10 cellular contexts compared by ENCODE assay signal in genomic region chr2:153477641-153478288, GRCh38. TPM values are rescaled to one million over a fixed set of nuclear protein-coding genes. Genes with fewer than 3 reads are reported as not detected.
DNase-seq lines count a peak whose midpoint lies in the region; FAIRE-seq and TF ChIP-seq lines count a peak whose summit lies in the region.
"Had no signal": no experiment of that assay in that cellular context is flagged by ENCODE, and none has a peak within 500 bp of the region (broad histone marks: within the 10 kb centered on the region; RNA-seq: fewer than 3 reads in every experiment).

No MANE protein-coding gene starts in this region.

- H3K4me1 ChIP-seq in ACC112 (ENCODE audit: control insufficient read depth, insufficient read depth, low read length, unreplicated experiment) (peaks cover 5% of the 10 kb centered on the region), mammary epithelial cell (ENCODE audit: insufficient read depth, low read length) (peaks cover 6% of the 10 kb centered on the region), muscle layer of duodenum (ENCODE audit: control insufficient read depth in 1 of 2, insufficient read depth in 2 of 2, low read length in 2 of 2) (peaks cover 5 to 33% of the 10 kb centered on the region in 2 donors)

- no peak for TF ChIP-seq CTCF in mammary epithelial cell (conservative IDR thresholded peaks at IDR 0.05 in 1 of 2, IDR thresholded peaks at IDR 0.05 in 1 of 2; ENCODE audit: extremely low read depth in 1 of 2, insufficient read depth in 1 of 2, low read depth in 1 of 2, low read length in 2 of 2)

- H3K4me3 ChIP-seq in ACC112 (ENCODE audit: low read depth, low read length) (peak overlapping the region; percentile 30), mammary epithelial cell (replicated peaks in 1 of 3; ENCODE audit: insufficient read depth in 1 of 3, low read depth in 2 of 3, low read length in 3 of 3) (no peak overlapping the region), muscle layer of duodenum (ENCODE audit: low read depth in 1 of 2, low read length in 2 of 2) (peak overlapping the region; percentile 53 to 76)

- no peak overlapping the region for H3K9ac ChIP-seq in mammary epithelial cell (ENCODE audit: insufficient read depth, low read length)

- intact Hi-C loops in mammary epithelial cell (cut with micrococcal nuclease): loop anchor here (1.0 to 5.0 kb wide), 4 partner anchors 132 to 735 kb away; no protein-coding TSS in a partner anchor

- dilution Hi-C loops in mammary epithelial cell (cut with HindIII; ENCODE audit: low sequenced_read_pairs): no loop called here

- H3K4me2 ChIP-seq in mammary epithelial cell (ENCODE audit: insufficient read depth, low read depth, low read length): peak overlapping the region; percentile 91

- DNase-seq in HK-2 (ENCODE audit: unreplicated experiment) (peak; percentile 14), mammary epithelial cell (no peak), kidney tubule cell (ENCODE audit: low spot score) (no peak), middle frontal gyrus (ENCODE audit: extremely low spot score, low spot score) (no peak), GM12892 (ENCODE audit: insufficient read length) (no peak)
- DNase-seq in stimulated activated CD4-positive, alpha-beta T cell treated with anti-CD3 and anti-CD28 coated beads, Interleukin-2, amount 100 ng/mL, for 48 hours: no peak

- no peak overlapping the region for H3K27ac ChIP-seq in ACC112 (ENCODE audit: low read depth, low read length)
- no peak overlapping the region for H3K27ac ChIP-seq in mammary epithelial cell (ENCODE audit: insufficient read depth, low read depth, low read length)
- H3K27ac ChIP-seq in muscle layer of duodenum (ENCODE audit: low read length): no peak overlapping the region

- H4K20me1 ChIP-seq in mammary epithelial cell (ENCODE audit: insufficient read depth, low read length): no peaks in the 10 kb centered on the region

- no peaks in the 10 kb centered on the region for H3K36me3 ChIP-seq in ACC112 (ENCODE audit: insufficient read depth, low read length)
- no peaks in the 10 kb centered on the region for H3K36me3 ChIP-seq in mammary epithelial cell (ENCODE audit: insufficient read depth, low read length)
- H3K36me3 ChIP-seq in muscle layer of duodenum (ENCODE audit: control insufficient read depth in 1 of 2, insufficient read depth in 2 of 2, low read length in 2 of 2): no peaks in the 10 kb centered on the region

- no peak overlapping the region for H2AFZ ChIP-seq in ACC112 (ENCODE audit: low read length, unreplicated experiment)
- peak overlapping the region; percentile 77 for H2AFZ ChIP-seq in mammary epithelial cell (ENCODE audit: low read depth, low read length)

- TF ChIP-seq POLR2A in GM12892 (IDR thresholded peaks at IDR 0.05; ENCODE audit: low read depth, low read length): no peak

- H3K79me2 ChIP-seq in ACC112 (ENCODE audit: control insufficient read depth, insufficient read depth, low read length, unreplicated experiment) (no peaks in the 10 kb centered on the region), mammary epithelial cell (ENCODE audit: insufficient read depth, low read length) (no peaks in the 10 kb centered on the region)

- H3K27me3 ChIP-seq in ACC112 (ENCODE audit: insufficient read depth, low read length) (peaks cover 60% of the 10 kb centered on the region), mammary epithelial cell (ENCODE audit: insufficient read depth, low read length) (peaks cover 19% of the 10 kb centered on the region), muscle layer of duodenum (ENCODE audit: low read depth, low read length) (peaks cover 39% of the 10 kb centered on the region)

- H3K9me3 ChIP-seq in mammary epithelial cell (replicated peaks; ENCODE audit: insufficient read depth, low read length): no peaks in the 10 kb centered on the region
- no peaks in the 10 kb centered on the region for H3K9me3 ChIP-seq in muscle layer of duodenum (ENCODE audit: control insufficient read depth in 1 of 2, low read length in 2 of 2)

- WGBS in mammary epithelial cell (ENCODE audit: low coverage, missing lambda C conversion rate): 36% methylated on average over 24 of the region's 38 CpGs

- BruUV-seq in mammary epithelial cell (replicated peaks; lab: Mats Ljungman, UMichigan): no TSS peak

- in situ Hi-C loops in mammary epithelial cell (cut with MboI; ENCODE audit: low sequenced_read_pairs in 2 of 2): no loop called here

- FAIRE-seq in GM12892 (lab: Jason Lieb, UNC): no peak
- FAIRE-seq: GM18507, TTC549 had no signal

- CTCF ChIA-PET in mammary epithelial cell (lab: Charles Lee; ENCODE audit: low non-redundant PET): interaction anchor here (0.7 kb wide), 1 partner anchor 552 kb away, joined by 5 read pairs; no protein-coding TSS in a partner anchor

RNA-seq across cellular contexts. Expression of gene RPRM, which starts 0.8 kb away (rescaled TPM):
- under 1 TPM in 1 of 2 donors, not detected in 1; 0.17 TPM for total RNA-seq in mammary epithelial cell
- not detected for polyA plus RNA-seq in mammary epithelial cell
- not detected for polyA minus RNA-seq in mammary epithelial cell
- polyA plus RNA-seq in GM12892 (2012; ENCODE audit: missing spikeins): 0.17 TPM

Comparison
In these comparisons a context has a peak if more than half of its experiments do, and no peak if none do; other contexts are left out.
1. H3K4me3 ChIP-seq: peak in ACC112 (single experiment) and muscle layer of duodenum (2 of 2); none in mammary epithelial cell (0 of 3).